Comparison of ENCODE assay signal across 8 cellular contexts in genomic region chrX:93454509-93454908, GRCh38.
"Had no signal": no experiment of that assay in that cellular context is flagged by ENCODE, and none has a peak within 500 bp of the region (broad histone marks: within the 10 kb centered on the region; RNA-seq: fewer than 3 reads in every experiment).

No MANE protein-coding gene starts in this region.

- ATAC-seq: GM12878 had no signal

- DNase-seq: GDM1, GF-D8 had no signal

- H3K4me3 ChIP-seq: GM12878 had no signal

- FAIRE-seq: G401.6, GM12878, GM12891, GM12892, GM18507, GM19239 had no signal
